ENCODE assay signal across 8 cellular contexts in genomic region chr19:50332264-50333038, GRCh38. TPM values are rescaled to one million over a fixed set of nuclear protein-coding genes. Genes with fewer than 3 reads are reported as not detected.
DNase-seq lines count a peak whose midpoint lies in the region; ATAC-seq, FAIRE-seq and TF ChIP-seq lines count a peak whose summit lies in the region.

No MANE protein-coding gene starts in this region.

- intact Hi-C loops in kidney (cut with DNase I) = no loop called here

- FAIRE-seq in kidney (lab: Jason Lieb, UNC) = no peak

- peak overlapping the region; percentile 89 to 95 for H3K27ac ChIP-seq in kidney (ENCODE audit: low read depth in 2 of 2, low read length in 2 of 2)

- H3K27me3 Mint-ChIP-seq in activated T-cell treated with anti-CD3 and anti-CD28 coated beads, Interleukin-2, amount 50 U/mL, for 24 hours = peaks cover 57% of the 10 kb centered on the region
- H3K27me3 Mint-ChIP-seq in T-cell = peaks cover 53 to 63% of the 10 kb centered on the region in 2 donors

- peak overlapping the region; percentile 73 for H3K4me3 Mint-ChIP-seq in activated T-cell treated with anti-CD3 and anti-CD28 coated beads, Interleukin-2, amount 50 U/mL, for 24 hours
- peak overlapping the region; percentile 43 to 84 (median 60) for H3K4me3 Mint-ChIP-seq in T-cell

- peak overlapping the region; percentile 27 to 91 for H3K9ac ChIP-seq in kidney (ENCODE audit: low read length in 2 of 2)

- H3K4me1 Mint-ChIP-seq in activated T-cell treated with anti-CD3 and anti-CD28 coated beads, Interleukin-2, amount 50 U/mL, for 24 hours (ENCODE audit: low read depth) = peaks cover 59% of the 10 kb centered on the region
- peaks cover 43 to 60% (median 49%) of the 10 kb centered on the region in 3 donors for H3K4me1 Mint-ChIP-seq in T-cell

- H3K27ac Mint-ChIP-seq in activated T-cell treated with anti-CD3 and anti-CD28 coated beads, Interleukin-2, amount 50 U/mL, for 24 hours = no peak overlapping the region
- H3K27ac Mint-ChIP-seq in T-cell = peak overlapping the region in 1 of 2 donors; percentile 70

- CTCF ChIA-PET in T-cell (lab: Charles Lee) = interaction anchor here in 1 of 2 donors (1.6 kb wide), 1 partner anchor 393 kb away, joined by 9 read pairs; no protein-coding TSS in a partner anchor

- peaks cover 0 to 25% of the 10 kb centered on the region in 2 donors for H3K4me1 ChIP-seq in kidney (ENCODE audit: control insufficient read depth in 1 of 2, insufficient read depth in 1 of 2, low read depth in 1 of 2, low read length in 2 of 2)

- H3K9me3 Mint-ChIP-seq in activated T-cell treated with anti-CD3 and anti-CD28 coated beads, Interleukin-2, amount 50 U/mL, for 24 hours = peaks cover 8% of the 10 kb centered on the region
- peaks cover 3 to 10% (median 5%) of the 10 kb centered on the region in 3 donors for H3K9me3 Mint-ChIP-seq in T-cell

- H3K36me3 ChIP-seq in kidney (ENCODE audit: control insufficient read depth in 1 of 2, insufficient read depth in 2 of 2, low read length in 2 of 2) = no peaks in the 10 kb centered on the region

- peak overlapping the region; percentile 63 to 79 for H3K4me3 ChIP-seq in kidney (ENCODE audit: low read length in 2 of 2)

- no peaks in the 10 kb centered on the region for H3K9me3 ChIP-seq in kidney (ENCODE audit: control insufficient read depth in 1 of 2, low read length in 2 of 2)

- POLR2A ChIA-PET in T-cell (lab: Charles Lee) = no interaction called here

- ATAC-seq in T-cell (replicated peaks in 1 of 4) = no peak
- no peak for ATAC-seq in GM21381 (IDR thresholded peaks at IDR 0.05; ENCODE audit: unreplicated experiment)

- H3K36me3 Mint-ChIP-seq in activated T-cell treated with anti-CD3 and anti-CD28 coated beads, Interleukin-2, amount 50 U/mL, for 24 hours (ENCODE audit: low read depth) = peaks cover 7% of the 10 kb centered on the region
- peaks cover 4% of the 10 kb centered on the region for H3K36me3 Mint-ChIP-seq in T-cell

- DNase-seq in activated T-cell treated with anti-CD3 and anti-CD28 coated beads, Interleukin-2, amount 50 U/mL, for 24 hours = no peak
- DNase-seq in activated T-cell treated with anti-CD3 and anti-CD28 coated beads, Interleukin-2, amount 50 U/mL, for 48 hours = no peak
- DNase-seq in T-cell (no peak), kidney (peak; percentile 56), superior temporal gyrus (ENCODE audit: extremely low spot score) (peak; percentile 8), putamen (ENCODE audit: low spot score) (no peak), NAMALWA (ENCODE audit: low spot score) (no peak)

- no peak for TF ChIP-seq CTCF in kidney (IDR thresholded peaks at IDR 0.05; ENCODE audit: borderline replicate concordance, extremely low read depth, insufficient read depth)

RNA-seq across cellular contexts. Expression of gene KCNC3, which starts 3.3 kb away (rescaled TPM):
- total RNA-seq in T-cell = 1 to 10 TPM in 4 of 5 donors, under 1 TPM in 1; 0.75 to 4.3 (median 1.5) TPM
- 31.0 TPM for total RNA-seq in kidney
- 9.1 TPM for polyA plus RNA-seq in kidney (ENCODE audit: insufficient read depth, low read depth, low replicate concordance)

RNA-seq across cellular contexts. Expression of gene NAPSA, which starts 33.0 kb away (rescaled TPM):
- total RNA-seq in T-cell (1 to 10 TPM; 2.6 to 7.1 (median 3.0) TPM), kidney (217 TPM)
- 268 TPM for polyA plus RNA-seq in kidney (ENCODE audit: insufficient read depth, low read depth, low replicate concordance)

RNA-seq across cellular contexts. Expression of gene NR1H2, which starts 43.8 kb away (rescaled TPM):
- total RNA-seq in T-cell (100 to 1,000 TPM; 109 to 236 (median 117) TPM), kidney (80.4 TPM)
- polyA plus RNA-seq in kidney (ENCODE audit: insufficient read depth, low read depth, low replicate concordance) = 59.7 TPM

RNA-seq across cellular contexts. Expression of gene POLD1, which starts 51.7 kb away (rescaled TPM):
- total RNA-seq in T-cell (10 to 100 TPM; 32.9 to 67.1 (median 54.0) TPM), kidney (22.1 TPM)
- polyA plus RNA-seq in kidney (ENCODE audit: insufficient read depth, low read depth, low replicate concordance) = 17.8 TPM

Comparison
In these comparisons a context has a peak if more than half of its experiments do, and no peak if none do; other contexts are left out.
1. DNase-seq: peak in kidney (single experiment) and superior temporal gyrus (single experiment); none in activated T-cell treated with anti-CD3 and anti-CD28 coated beads, Interleukin-2, amount 50 U/mL, for 24 hours (single experiment), activated T-cell treated with anti-CD3 and anti-CD28 coated beads, Interleukin-2, amount 50 U/mL, for 48 hours (0 of 2), T-cell (0 of 34), putamen (single experiment) and NAMALWA (single experiment).
2. RNA of gene NAPSA, which starts 33.0 kb away (total RNA-seq): 217 TPM in kidney (single experiment); 2.6 to 7.1 TPM in T-cell; every median in the first group is over 10 times any median in the second.